In the genomic region with DNA sequence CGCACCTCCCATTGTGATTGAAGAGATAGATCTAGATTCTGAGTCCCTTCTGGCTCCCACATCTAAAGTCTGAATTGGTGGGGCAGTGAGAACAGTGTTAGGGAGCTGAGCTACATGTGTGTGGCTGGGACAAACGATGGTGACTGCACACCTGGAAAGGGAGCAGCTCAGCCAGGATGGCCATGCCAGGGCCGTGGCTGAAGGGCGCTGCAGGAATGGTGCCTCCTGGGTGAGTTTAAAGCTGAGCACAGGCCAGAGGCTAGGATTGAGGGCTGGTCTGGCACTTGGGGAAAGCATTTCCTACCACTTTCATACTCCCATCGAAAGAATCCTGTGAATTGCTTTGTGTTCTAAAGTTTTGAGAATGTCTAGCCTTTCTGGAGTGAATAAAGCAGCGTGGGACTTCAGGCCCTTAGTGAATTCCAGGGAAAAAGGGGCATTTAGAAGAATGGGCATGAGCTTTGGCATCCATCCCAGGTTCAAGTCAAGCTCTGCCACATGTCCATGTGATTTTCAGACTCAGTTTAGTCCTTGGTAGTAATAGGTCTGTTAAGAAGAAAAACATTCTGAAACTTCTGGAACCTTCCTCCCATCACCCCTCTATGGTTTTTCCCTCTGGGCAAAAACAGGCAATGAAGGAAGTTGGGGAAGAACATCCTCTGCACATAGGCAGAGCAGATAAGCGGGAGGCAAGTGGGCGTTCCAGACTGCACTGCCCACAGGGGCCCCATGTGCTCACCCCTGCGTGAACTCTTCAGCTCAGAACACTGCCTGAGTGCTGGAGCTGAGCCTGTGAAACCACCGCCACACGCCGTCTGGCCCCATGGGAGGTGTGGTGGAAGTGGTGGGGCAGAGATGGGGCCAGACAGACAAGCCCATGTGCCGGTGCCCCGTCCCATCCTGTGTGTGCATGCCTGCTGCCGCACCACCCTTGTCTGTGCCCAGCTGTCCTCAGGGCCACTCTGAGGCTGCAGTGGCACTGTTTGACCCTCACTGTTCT, we compare ENCODE assay signal across 7 cellular contexts. TPM values are rescaled to one million over a fixed set of nuclear protein-coding genes. Genes with fewer than 3 reads are reported as not detected.
A peak's percentile ranks its signal among the peaks of the same experiment; 100 is the strongest.
DNase-seq lines count a peak whose midpoint lies in the region; ATAC-seq and TF ChIP-seq lines count a peak whose summit lies in the region.
"Had no signal": no experiment of that assay in that cellular context is flagged by ENCODE, and none has a peak within 500 bp of the region (broad histone marks: within the 10 kb centered on the region; RNA-seq: fewer than 3 reads in every experiment).

No MANE protein-coding gene starts in this region.

- no peaks in the 10 kb centered on the region for H3K79me2 ChIP-seq in GM23248 (ENCODE audit: insufficient read depth)

- H3K36me3 ChIP-seq in esophagus squamous epithelium (peaks cover 24 to 100% (median 52%) of the 10 kb centered on the region in 3 donors), GM23248 (ENCODE audit: low read depth) (peaks cover 6% of the 10 kb centered on the region; the same call in 1 of the 2 replicates)

- no peaks in the 10 kb centered on the region for H3K9me2 ChIP-seq in GM23248 (ENCODE audit: insufficient read depth)

- H3K4me1 Mint-ChIP-seq in activated CD4-positive, alpha-beta memory T cell treated with anti-CD3 and anti-CD28 coated beads for 36 hours (ENCODE audit: low read depth), result no peaks in the 10 kb centered on the region

- no peak overlapping the region for H3K27ac Mint-ChIP-seq in activated CD4-positive, alpha-beta memory T cell treated with anti-CD3 and anti-CD28 coated beads for 36 hours

- H3K27me3 ChIP-seq in esophagus squamous epithelium (no peaks in the 10 kb centered on the region), GM23248 (replicated peaks; ENCODE audit: insufficient read depth) (no peaks in the 10 kb centered on the region)

- peaks cover 38% of the 10 kb centered on the region for H3K36me3 Mint-ChIP-seq in activated CD4-positive, alpha-beta memory T cell treated with anti-CD3 and anti-CD28 coated beads for 36 hours

- H3K9ac ChIP-seq in GM23248, result no peak overlapping the region

- H3K27ac ChIP-seq in esophagus squamous epithelium (no peak overlapping the region), GM23248 (no peak overlapping the region)
- H3K27ac ChIP-seq: VCaP had no signal

- no peaks in the 10 kb centered on the region for H3K27me3 Mint-ChIP-seq in activated CD4-positive, alpha-beta memory T cell treated with anti-CD3 and anti-CD28 coated beads for 36 hours

- TF ChIP-seq CTCF in cardiac fibroblast (IDR thresholded peaks at IDR 0.05; ENCODE audit: low read depth, low read length), result no peak
- no peak for TF ChIP-seq CTCF in esophagus squamous epithelium (IDR thresholded peaks at IDR 0.05)

- H3K4me3 Mint-ChIP-seq in activated CD4-positive, alpha-beta memory T cell treated with anti-CD3 and anti-CD28 coated beads for 36 hours, result no peak overlapping the region

- H3K4me2 ChIP-seq in GM23248 (ENCODE audit: unreplicated experiment), result no peak overlapping the region

- no peak overlapping the region for H2AFZ ChIP-seq in GM23248

- CTCF ChIA-PET in activated CD4-positive, alpha-beta memory T cell treated with anti-CD3 and anti-CD28 coated beads for 36 hours (lab: Charles Lee), result no interaction called here

- H3K4me1 ChIP-seq in esophagus squamous epithelium (no peaks in the 10 kb centered on the region), GM23248 (ENCODE audit: insufficient read depth) (no peaks in the 10 kb centered on the region)

- TF ChIP-seq POLR2A in esophagus squamous epithelium (IDR thresholded peaks at IDR 0.05), result no peak

- H3K9me3 ChIP-seq in esophagus squamous epithelium, result no peaks in the 10 kb centered on the region
- H3K9me3 ChIP-seq in GM23248 (ENCODE audit: low read depth), result no peaks in the 10 kb centered on the region

- H3F3A ChIP-seq in GM23248 (ENCODE audit: insufficient read depth), result no peaks in the 10 kb centered on the region

- 76 to 88% methylated on average over 6 to 13 of the region's 15 CpGs for WGBS in esophagus squamous epithelium, 2 donors
- 79 to 87% methylated on average over 14 to 15 of the region's 15 CpGs for WGBS in GM23248 (ENCODE audit: low coverage in 1 of 2, low lambda C conversion rate in 2 of 2, missing lambda C conversion rate in 2 of 2), 2 experiments

- H3K9me3 Mint-ChIP-seq in activated CD4-positive, alpha-beta memory T cell treated with anti-CD3 and anti-CD28 coated beads for 36 hours, result no peaks in the 10 kb centered on the region

- no peaks in the 10 kb centered on the region for H4K20me1 ChIP-seq in GM23248 (ENCODE audit: insufficient read depth)

- ATAC-seq in GM18498 (IDR thresholded peaks at IDR 0.05; ENCODE audit: unreplicated experiment), result peak; percentile 95
- peak; percentile 82 for ATAC-seq in HG02852 (IDR thresholded peaks at IDR 0.05; ENCODE audit: unreplicated experiment)

- POLR2A ChIA-PET in activated CD4-positive, alpha-beta memory T cell treated with anti-CD3 and anti-CD28 coated beads for 36 hours (lab: Charles Lee), result no interaction called here

- H3K4me3 ChIP-seq in cardiac fibroblast (replicated peaks in 1 of 2; ENCODE audit: low read depth in 2 of 2, low read length in 2 of 2) (no peak overlapping the region), esophagus squamous epithelium (no peak overlapping the region), GM23248 (no peak overlapping the region)

- in situ Hi-C loops in GM23248 (cut with MboI), result no loop called here

- DNase-seq in cardiac fibroblast (ENCODE audit: low read depth in 2 of 2), result peak; percentile 12 to 76
- DNase-seq in esophagus squamous epithelium (lab: John Stamatoyannopoulos, UW), result no peak
- DNase-seq in GM23248, result no peak
- DNase-seq in activated CD4-positive, alpha-beta memory T cell treated with anti-CD3 and anti-CD28 coated beads for 36 hours, result no peak

- intact Hi-C loops in esophagus squamous epithelium (cut with DNase I), result no loop called here
- intact Hi-C loops in activated CD4-positive, alpha-beta memory T cell treated with anti-CD3 and anti-CD28 coated beads for 36 hours (cut with micrococcal nuclease), result no loop called here

RNA-seq across cellular contexts. Expression of a gene that starts 12.9 kb away (rescaled TPM):
- not detected for total RNA-seq in esophagus squamous epithelium
- total RNA-seq in GM23248 (2014; rRNA removed; shearing (Covaris generic)), result not detected in 2 replicates
- polyA plus RNA-seq in GM23248 (2016; fragmentation: Nextera tagmentation; extraction: Ambion mirVana), result not detected in 2 replicates
- total RNA-seq in activated CD4-positive, alpha-beta memory T cell treated with anti-CD3 and anti-CD28 coated beads for 36 hours, result not detected

RNA-seq across cellular contexts. Expression of a gene that starts 40.8 kb away (rescaled TPM):
- 10 to 100 TPM in 3 of 4 donors, 1 to 10 TPM in 1; 9.8 to 18.3 (median 15.4) TPM for total RNA-seq in esophagus squamous epithelium
- 16.3 and 18.3 TPM in 2 replicates for total RNA-seq in GM23248 (2014; rRNA removed; shearing (Covaris generic))
- 7.3 and 10.4 TPM in 2 replicates for polyA plus RNA-seq in GM23248 (2016; fragmentation: Nextera tagmentation; extraction: Ambion mirVana)
- total RNA-seq in activated CD4-positive, alpha-beta memory T cell treated with anti-CD3 and anti-CD28 coated beads for 36 hours, result 10 to 100 TPM; 25.0 to 27.3 TPM

RNA-seq across cellular contexts. Expression of a gene that starts 41.4 kb away (rescaled TPM):
- 10 to 100 TPM; 21.4 to 29.6 (median 22.9) TPM for total RNA-seq in esophagus squamous epithelium
- 25.7 and 31.0 TPM in 2 replicates for total RNA-seq in GM23248 (2014; rRNA removed; shearing (Covaris generic))
- 22.9 and 24.0 TPM in 2 replicates for polyA plus RNA-seq in GM23248 (2016; fragmentation: Nextera tagmentation; extraction: Ambion mirVana)
- total RNA-seq in activated CD4-positive, alpha-beta memory T cell treated with anti-CD3 and anti-CD28 coated beads for 36 hours, result 10 to 100 TPM; 39.0 to 40.5 TPM

RNA-seq across cellular contexts. Expression of a gene that starts 59.0 kb away (rescaled TPM):
- total RNA-seq in esophagus squamous epithelium, result 10 to 100 TPM in 2 of 4 donors, 1 to 10 TPM in 2; 9.5 to 20.6 (median 10.5) TPM
- 18.0 and 36.5 TPM in 2 replicates for total RNA-seq in GM23248 (2014; rRNA removed; shearing (Covaris generic))
- polyA plus RNA-seq in GM23248 (2016; fragmentation: Nextera tagmentation; extraction: Ambion mirVana), result 23.0 and 24.6 TPM in 2 replicates
- 10 to 100 TPM; 35.7 to 36.5 TPM for total RNA-seq in activated CD4-positive, alpha-beta memory T cell treated with anti-CD3 and anti-CD28 coated beads for 36 hours

Comparison
In these comparisons a context has a peak if more than half of its experiments do, and no peak if none do; other contexts are left out.
1. DNase-seq: peak in cardiac fibroblast (2 of 2); none in esophagus squamous epithelium (single experiment), GM23248 (single experiment) and activated CD4-positive, alpha-beta memory T cell treated with anti-CD3 and anti-CD28 coated beads for 36 hours (single experiment).